ENCODE assay signal across 1 cellular context in the genomic region with DNA sequence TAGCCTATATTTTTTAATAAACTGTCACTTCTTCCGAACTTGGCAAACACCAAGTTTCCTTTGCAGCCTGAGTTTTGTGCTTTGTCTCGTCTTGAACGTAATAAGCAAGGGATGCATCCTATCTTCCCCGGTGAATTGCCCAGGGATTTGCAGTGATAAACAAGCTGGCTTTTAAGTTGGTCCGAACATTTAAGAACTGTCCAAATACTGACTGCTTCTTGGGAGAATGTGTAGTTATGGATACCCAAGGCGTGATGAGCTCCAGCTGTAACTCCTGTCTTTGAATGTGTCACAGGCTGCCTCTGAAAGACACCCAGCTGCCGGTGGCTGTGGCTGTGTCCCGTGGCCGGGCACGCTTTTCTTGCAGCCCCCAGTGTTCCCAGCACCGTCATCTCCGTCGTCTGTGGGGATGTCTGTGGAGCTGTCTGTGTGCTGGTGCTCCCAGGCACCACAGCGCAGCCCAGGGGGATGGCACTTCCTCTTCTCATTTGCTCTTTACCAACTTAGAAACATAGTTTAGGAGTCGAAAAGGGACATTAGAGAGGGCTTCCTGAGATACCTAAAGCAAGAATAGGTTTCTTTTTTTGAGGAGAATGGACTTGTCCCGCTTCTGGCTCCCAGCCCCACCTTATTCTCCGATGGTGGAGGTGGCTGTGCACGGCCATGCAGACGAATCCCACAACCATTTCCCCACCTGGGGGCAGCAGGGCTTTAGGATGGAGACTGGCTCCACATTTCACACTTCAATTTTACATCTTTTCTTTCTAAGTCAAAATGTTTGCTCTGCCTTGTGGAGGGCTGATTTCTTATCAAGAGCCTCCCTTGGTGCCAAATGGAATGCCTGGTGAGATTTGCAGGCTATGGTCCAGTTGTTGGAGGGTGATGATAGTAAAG.
TF ChIP-seq lines count a peak whose summit lies in the region.

No MANE protein-coding gene starts in this region.

TF ChIP-seq in H1, 55 proteins besides CTCF, POLR2A, EP300 and RAD21:
- no peak for TF ChIP-seq RFX5 (IDR thresholded peaks at IDR 0.05; ENCODE audit: borderline replicate concordance, low read depth, low read length)
- TF ChIP-seq, protein P1, sequence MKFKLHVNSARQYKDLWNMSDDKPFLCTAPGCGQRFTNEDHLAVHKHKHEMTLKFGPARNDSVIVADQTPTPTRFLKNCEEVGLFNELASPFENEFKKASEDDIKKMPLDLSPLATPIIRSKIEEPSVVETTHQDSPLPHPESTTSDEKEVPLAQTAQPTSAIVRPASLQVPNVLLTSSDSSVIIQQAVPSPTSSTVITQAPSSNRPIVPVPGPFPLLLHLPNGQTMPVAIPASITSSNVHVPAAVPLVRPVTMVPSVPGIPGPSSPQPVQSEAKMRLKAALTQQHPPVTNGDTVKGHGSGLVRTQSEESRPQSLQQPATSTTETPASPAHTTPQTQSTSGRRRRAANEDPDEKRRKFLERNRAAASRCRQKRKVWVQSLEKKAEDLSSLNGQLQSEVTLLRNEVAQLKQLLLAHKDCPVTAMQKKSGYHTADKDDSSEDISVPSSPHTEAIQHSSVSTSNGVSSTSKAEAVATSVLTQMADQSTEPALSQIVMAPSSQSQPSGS (IDR thresholded peaks at IDR 0.05; ENCODE audit: low read length) = no peak
- TF ChIP-seq ASH2L (IDR thresholded peaks at IDR 0.05; ENCODE audit: low read length) = no peak
- no peak for TF ChIP-seq CTBP2 (IDR thresholded peaks at IDR 0.05; ENCODE audit: borderline replicate concordance, insufficient read depth, insufficient read length, low read length)
- no peak for TF ChIP-seq CHD2 (IDR thresholded peaks at IDR 0.05; ENCODE audit: low read length)
- TF ChIP-seq YY1 (IDR thresholded peaks at IDR 0.05; ENCODE audit: low read depth, low read length) = no peak
- TF ChIP-seq RXRA (IDR thresholded peaks at IDR 0.05; ENCODE audit: insufficient read depth, low read depth, low read length) = no peak
